Comparison of ENCODE assay signal across 11 cellular contexts in the genomic region with DNA sequence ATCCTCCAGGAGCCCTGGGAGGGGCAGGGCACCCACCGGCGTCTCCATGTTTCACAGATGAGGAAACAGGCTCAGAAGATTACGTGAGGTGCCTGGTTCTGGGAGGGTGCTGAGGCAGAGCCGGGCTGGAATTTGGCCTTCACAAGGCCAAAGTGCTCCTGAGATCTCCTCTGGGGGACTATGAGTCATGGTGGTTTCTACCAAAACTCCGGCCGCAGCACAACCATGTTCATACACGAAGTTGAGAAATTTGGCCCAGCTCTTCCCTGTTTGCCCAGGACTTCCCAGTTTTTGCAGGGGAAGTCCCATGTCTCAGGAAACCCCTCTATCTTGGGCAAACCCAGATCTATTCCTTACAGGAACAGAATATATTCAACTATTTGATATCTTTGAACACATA.
A peak's percentile ranks its signal among the peaks of the same experiment; 100 is the strongest.
DNase-seq lines count a peak whose midpoint lies in the region; ATAC-seq and TF ChIP-seq lines count a peak whose summit lies in the region.
"Had no signal": no experiment of that assay in that cellular context is flagged by ENCODE, and none has a peak within 500 bp of the region (broad histone marks: within the 10 kb centered on the region; RNA-seq: fewer than 3 reads in every experiment).

No MANE protein-coding gene starts in this region.

- TF ChIP-seq CTCF in IMR-90 (conservative IDR thresholded peaks at IDR 0.05; ENCODE audit: low read depth, low read length), result no peak
- TF ChIP-seq CTCF in adrenal gland (IDR thresholded peaks at IDR 0.05), result no peak
- no peak for TF ChIP-seq CTCF in left ventricle myocardium inferior (IDR thresholded peaks at IDR 0.05; ENCODE audit: borderline replicate concordance)
- TF ChIP-seq CTCF in endothelial cell (IDR thresholded peaks at IDR 0.05; ENCODE audit: unreplicated experiment), result no peak

- no peak overlapping the region for H3K9ac ChIP-seq in IMR-90 (ENCODE audit: low read depth, low read length)

- H3K4me3 Mint-ChIP-seq in T-cell (no peak overlapping the region), endothelial cell (ENCODE audit: unreplicated experiment) (no peak overlapping the region)
- H3K4me3 Mint-ChIP-seq: brain had no signal

- no peak overlapping the region for H2BK5ac ChIP-seq in IMR-90 (ENCODE audit: low read depth, low read length, poor library complexity, severe bottlenecking)

- H3K14ac ChIP-seq in IMR-90 (replicated peaks; ENCODE audit: low read depth, low read length), result no peak overlapping the region

- CTCF ChIA-PET in IMR-90 (lab: Yijun Ruan, JAX) (no interaction called here), T-cell (lab: Charles Lee) (no interaction called here)

- H3K36me3 ChIP-seq in IMR-90 (ENCODE audit: control insufficient read depth, insufficient read depth, low read length), result no peaks in the 10 kb centered on the region
- no peaks in the 10 kb centered on the region for H3K36me3 ChIP-seq in adrenal gland (replicated peaks in 1 of 2)
- H3K36me3 ChIP-seq in left ventricle myocardium inferior, result no peaks in the 10 kb centered on the region

- no peak overlapping the region for H3K4me3 ChIP-seq in IMR-90 (ENCODE audit: insufficient read depth, low read depth, low read length)
- no peak overlapping the region for H3K4me3 ChIP-seq in adrenal gland
- no peak overlapping the region for H3K4me3 ChIP-seq in left ventricle myocardium inferior

- H2BK120ac ChIP-seq in IMR-90 (ENCODE audit: low read depth, low read length), result peak overlapping the region; percentile 39

- in situ Hi-C loops in IMR-90 (cut with MboI; ENCODE audit: low sequenced_read_pairs), result no loop called here

- H2AK9ac ChIP-seq in IMR-90 (replicated peaks; ENCODE audit: low read depth, low read length, poor library complexity), result no peak overlapping the region

- H3K4me1 ChIP-seq in IMR-90 (ENCODE audit: control insufficient read depth, insufficient read depth, low read length), result peaks cover 15% of the 10 kb centered on the region
- peaks cover 8 to 15% of the 10 kb centered on the region in 2 donors for H3K4me1 ChIP-seq in adrenal gland (replicated peaks in 1 of 2)
- H3K4me1 ChIP-seq in left ventricle myocardium inferior, result peaks cover 12% of the 10 kb centered on the region

- no peaks in the 10 kb centered on the region for H3K79me1 ChIP-seq in IMR-90 (ENCODE audit: low read depth in 1 of 2, low read length in 2 of 2)

- no TSS peak for BruUV-seq in IMR-90 (replicated peaks; lab: Mats Ljungman, UMichigan)

- H4K8ac ChIP-seq in IMR-90 (ENCODE audit: low read depth in 2 of 2, low read length in 2 of 2), result no peak overlapping the region

- H3K27me3 Mint-ChIP-seq in T-cell (peaks cover 9 to 21% of the 10 kb centered on the region in 2 donors), endothelial cell (ENCODE audit: unreplicated experiment) (peaks cover 3% of the 10 kb centered on the region)

- peaks cover 22% of the 10 kb centered on the region for H3K9me1 ChIP-seq in IMR-90 (ENCODE audit: insufficient read depth, low read length)

- ATAC-seq in IMR-90 (ENCODE audit: low read depth) (peak; percentile 32; the same call in 1 of the 2 replicates), T-cell (replicated peaks in 1 of 4) (no peak), GM18868 (IDR thresholded peaks at IDR 0.05; ENCODE audit: unreplicated experiment) (no peak)

- no peak overlapping the region for H4K5ac ChIP-seq in IMR-90 (ENCODE audit: low read depth, low read length)

- H3K4me1 Mint-ChIP-seq in T-cell (peaks cover 0 to 12% (median 8%) of the 10 kb centered on the region in 3 donors), endothelial cell (ENCODE audit: unreplicated experiment) (no peaks in the 10 kb centered on the region)

- dilution Hi-C loops in IMR-90 (cut with HindIII; ENCODE audit: low sequenced_read_pairs, unreplicated experiment), result no loop called here

- H3K27ac ChIP-seq in IMR-90 (ENCODE audit: insufficient read depth, low read length) (no peak overlapping the region), adrenal gland (peak overlapping the region in 1 of 5 donors; percentile 2), left ventricle myocardium inferior (replicated peaks) (no peak overlapping the region)

- H2AK5ac ChIP-seq in IMR-90 (ENCODE audit: low read depth, low read length), result no peak overlapping the region

- H3K56ac ChIP-seq in IMR-90 (ENCODE audit: extremely low read depth, insufficient read depth, low read length), result no peak overlapping the region

- H2BK15ac ChIP-seq in IMR-90 (ENCODE audit: low read depth, low read length), result peak overlapping the region; percentile 9; the same call in 1 of the 3 replicates

- POLR2A ChIA-PET in IMR-90 (lab: Charles Lee; ENCODE audit: unreplicated experiment) (no interaction called here), T-cell (lab: Charles Lee) (interaction anchor here in 1 of 2 donors (0.7 kb wide), 1 partner anchor 109 kb away, joined by 3 read pairs; no protein-coding TSS in a partner anchor)

- H3K36me3 Mint-ChIP-seq in T-cell, result no peaks in the 10 kb centered on the region
- H3K36me3 Mint-ChIP-seq in endothelial cell (ENCODE audit: low read depth, unreplicated experiment), result no peaks in the 10 kb centered on the region
- H3K36me3 Mint-ChIP-seq: brain had no signal

- DNase-seq in IMR-90 (peak; percentile 67), adrenal gland (peak in 6 of 7 donors; percentile 49 to 74 (median 66)), left ventricle myocardium inferior (peak; percentile 35), stromal cell of bone marrow (ENCODE audit: low read depth) (peak; percentile 96), T-cell (no peak), medulla oblongata (ENCODE audit: extremely low spot score) (no peak), endothelial cell (ENCODE audit: low spot score) (no peak)
- DNase-seq: NCI-H1092 treated with DMSO at 0.1 percent for 48 hours, RPMI8226 had no signal

- no peak overlapping the region for H3K18ac ChIP-seq in IMR-90 (ENCODE audit: low read depth, low read length)

- 0 out of 2 replicates have a peak overlapping the region, but pooled peaks have one; percentile 6 for H2BK20ac ChIP-seq in IMR-90 (ENCODE audit: low read depth, low read length)

- H3K4me2 ChIP-seq in IMR-90 (ENCODE audit: low read depth, low read length), result no peak overlapping the region

- H3K9me3 ChIP-seq in IMR-90 (ENCODE audit: control insufficient read depth, insufficient read depth, low read length) (no peaks in the 10 kb centered on the region), adrenal gland (replicated peaks in 1 of 3) (no peaks in the 10 kb centered on the region), left ventricle myocardium inferior (replicated peaks) (no peaks in the 10 kb centered on the region)

- 0 out of 2 replicates have a peak overlapping the region, but pooled peaks have one; percentile 15 for H4K91ac ChIP-seq in IMR-90 (ENCODE audit: insufficient read depth, low read depth, low read length)

- intact Hi-C loops in IMR-90 (cut with micrococcal nuclease) (no loop called here), adrenal gland (cut with DNase I) (no loop called here), left ventricle myocardium inferior (cut with micrococcal nuclease) (no loop called here)

- H4K20me1 ChIP-seq in IMR-90 (ENCODE audit: insufficient read depth, low read length), result no peaks in the 10 kb centered on the region

- H2AFZ ChIP-seq in IMR-90 (replicated peaks; ENCODE audit: low read length, poor library complexity), result no peak overlapping the region

- no peak overlapping the region for H3K23ac ChIP-seq in IMR-90 (ENCODE audit: low read depth, low read length)

- H3K9me3 Mint-ChIP-seq in T-cell (no peaks in the 10 kb centered on the region), endothelial cell (ENCODE audit: unreplicated experiment) (no peaks in the 10 kb centered on the region)

- H3K27me3 ChIP-seq in IMR-90 (ENCODE audit: control insufficient read depth, insufficient read depth, low read length) (no peaks in the 10 kb centered on the region), adrenal gland (no peaks in the 10 kb centered on the region), left ventricle myocardium inferior (ENCODE audit: low read depth) (no peaks in the 10 kb centered on the region)

- H3K4ac ChIP-seq in IMR-90 (ENCODE audit: low read depth, low read length), result 0 out of 2 replicates have a peak overlapping the region, but pooled peaks have one; percentile 15

- H3K27ac Mint-ChIP-seq in T-cell (no peak overlapping the region), endothelial cell (ENCODE audit: unreplicated experiment) (no peak overlapping the region)
- H3K27ac Mint-ChIP-seq: brain had no signal

- no peak for TF ChIP-seq POLR2A in IMR-90 (IDR thresholded peaks at IDR 0.05; ENCODE audit: low read depth, low read length)
- TF ChIP-seq POLR2A in adrenal gland (IDR thresholded peaks at IDR 0.05), result no peak

- WGBS in IMR-90 (ENCODE audit: extremely low coverage in 2 of 2, insufficient read length in 1 of 2), 2 experiments, result no CpG with 5 or more reads among the region's 7 CpGs
- 51 to 80% (median 57%) methylated on average over 2 to 7 of the region's 7 CpGs for WGBS in adrenal gland, 4 donors

- no peak for TF ChIP-seq RAD21 in IMR-90 (IDR thresholded peaks at IDR 0.05; ENCODE audit: low read length)

TF ChIP-seq in IMR-90, 13 proteins besides CTCF, POLR2A, EP300 and RAD21:
- TF ChIP-seq, protein P1, sequence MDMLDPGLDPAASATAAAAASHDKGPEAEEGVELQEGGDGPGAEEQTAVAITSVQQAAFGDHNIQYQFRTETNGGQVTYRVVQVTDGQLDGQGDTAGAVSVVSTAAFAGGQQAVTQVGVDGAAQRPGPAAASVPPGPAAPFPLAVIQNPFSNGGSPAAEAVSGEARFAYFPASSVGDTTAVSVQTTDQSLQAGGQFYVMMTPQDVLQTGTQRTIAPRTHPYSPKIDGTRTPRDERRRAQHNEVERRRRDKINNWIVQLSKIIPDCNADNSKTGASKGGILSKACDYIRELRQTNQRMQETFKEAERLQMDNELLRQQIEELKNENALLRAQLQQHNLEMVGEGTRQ (IDR thresholded peaks at IDR 0.05; ENCODE audit: low read depth, low read length), result no peak
- TF ChIP-seq MXI1 (IDR thresholded peaks at IDR 0.05; ENCODE audit: borderline replicate concordance, low read depth, low read length), result no peak
- no peak for TF ChIP-seq BHLHE40 (IDR thresholded peaks at IDR 0.05; ENCODE audit: low read depth, low read length)
- TF ChIP-seq RFX5 (IDR thresholded peaks at IDR 0.05; ENCODE audit: low read depth, low read length), result no peak
- TF ChIP-seq CEBPB (IDR thresholded peaks at IDR 0.05; ENCODE audit: low read depth, low read length), result no peak
- no peak for TF ChIP-seq SMC3 (IDR thresholded peaks at IDR 0.05; ENCODE audit: low read depth, low read length)
- TF ChIP-seq FOS (IDR thresholded peaks at IDR 0.05; ENCODE audit: low read depth, low read length), result no peak

Comparison
In these comparisons a context has a peak if more than half of its experiments do, and no peak if none do; other contexts are left out.
1. DNase-seq: peak in IMR-90 (single experiment), adrenal gland (6 of 7), left ventricle myocardium inferior (single experiment) and stromal cell of bone marrow (single experiment); none in T-cell (0 of 34), medulla oblongata (single experiment) and endothelial cell (single experiment).